8 cellular contexts compared by ENCODE assay signal in the genomic region with DNA sequence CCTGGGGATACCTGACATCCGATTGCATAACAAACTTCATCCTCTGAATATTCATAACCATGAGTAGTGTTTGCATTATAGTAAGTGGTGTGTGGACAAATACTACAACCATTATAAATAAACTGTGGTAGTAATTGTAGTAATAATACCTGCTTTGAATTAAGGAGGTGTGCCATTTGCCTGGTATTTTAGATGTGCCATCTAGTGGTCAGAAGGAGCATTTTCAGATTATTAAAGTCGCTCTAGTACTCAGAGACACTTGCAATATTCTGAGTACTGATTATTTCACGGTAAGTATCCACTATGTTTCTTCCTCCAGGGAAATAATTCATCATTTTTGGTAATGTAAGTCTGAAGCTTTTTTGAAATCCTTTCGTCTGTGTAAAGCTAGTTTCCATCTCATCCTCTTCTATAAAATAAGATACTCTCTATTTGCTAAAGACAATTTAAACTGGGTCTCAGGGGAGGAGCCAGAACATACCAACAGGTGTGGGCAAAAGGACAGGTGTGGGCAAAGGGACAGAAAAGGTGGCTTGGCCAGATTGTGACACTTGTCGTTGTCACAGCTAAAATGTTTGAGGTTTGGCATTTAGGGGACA.
DNase-seq lines count a peak whose midpoint lies in the region; ATAC-seq and TF ChIP-seq lines count a peak whose summit lies in the region.

No MANE protein-coding gene starts in this region.

- H3K4me1 Mint-ChIP-seq in brain: no peaks in the 10 kb centered on the region

- H3K36me3 Mint-ChIP-seq in brain: no peaks in the 10 kb centered on the region

- H3K27me3 Mint-ChIP-seq in brain: peaks cover 13% of the 10 kb centered on the region

- peak; percentile 67 for ATAC-seq in GM18867 (IDR thresholded peaks at IDR 0.05; ENCODE audit: unreplicated experiment)
- ATAC-seq in HG03095 (IDR thresholded peaks at IDR 0.05; ENCODE audit: unreplicated experiment): no peak

- DNase-seq in AG08396 (ENCODE audit: low spot score): peak; percentile 18
- peak in 2 of 3 experiments; percentile 15 to 24 for DNase-seq in NCI-H1417 (lab: John Stamatoyannopoulos, UW)
- DNase-seq in medulla oblongata (ENCODE audit: extremely low spot score): peak; percentile 11
- DNase-seq in ecto neural progenitor cell (ENCODE audit: low spot score): no peak
- DNase-seq in stimulated activated CD4-positive, alpha-beta T cell treated with anti-CD3 and anti-CD28 coated beads, Interleukin-4, amount 100 ng/mL, for 24 hours: no peak

- H3K27ac Mint-ChIP-seq in brain: no peak overlapping the region

- TF ChIP-seq CTCF in brain (conservative IDR thresholded peaks at IDR 0.05): peak; percentile 68 to 81

- no peak overlapping the region for H3K4me3 Mint-ChIP-seq in brain

- H3K9me3 Mint-ChIP-seq in brain: peaks cover 0 to 4% (median 0%) of the 10 kb centered on the region in 5 experiments

Comparison
In these comparisons a context has a peak if more than half of its experiments do, and no peak if none do; other contexts are left out.
1. DNase-seq: peak in AG08396 (single experiment), NCI-H1417 (2 of 3) and medulla oblongata (single experiment); none in ecto neural progenitor cell (single experiment) and stimulated activated CD4-positive, alpha-beta T cell treated with anti-CD3 and anti-CD28 coated beads, Interleukin-4, amount 100 ng/mL, for 24 hours (single experiment).